In the genomic region with DNA sequence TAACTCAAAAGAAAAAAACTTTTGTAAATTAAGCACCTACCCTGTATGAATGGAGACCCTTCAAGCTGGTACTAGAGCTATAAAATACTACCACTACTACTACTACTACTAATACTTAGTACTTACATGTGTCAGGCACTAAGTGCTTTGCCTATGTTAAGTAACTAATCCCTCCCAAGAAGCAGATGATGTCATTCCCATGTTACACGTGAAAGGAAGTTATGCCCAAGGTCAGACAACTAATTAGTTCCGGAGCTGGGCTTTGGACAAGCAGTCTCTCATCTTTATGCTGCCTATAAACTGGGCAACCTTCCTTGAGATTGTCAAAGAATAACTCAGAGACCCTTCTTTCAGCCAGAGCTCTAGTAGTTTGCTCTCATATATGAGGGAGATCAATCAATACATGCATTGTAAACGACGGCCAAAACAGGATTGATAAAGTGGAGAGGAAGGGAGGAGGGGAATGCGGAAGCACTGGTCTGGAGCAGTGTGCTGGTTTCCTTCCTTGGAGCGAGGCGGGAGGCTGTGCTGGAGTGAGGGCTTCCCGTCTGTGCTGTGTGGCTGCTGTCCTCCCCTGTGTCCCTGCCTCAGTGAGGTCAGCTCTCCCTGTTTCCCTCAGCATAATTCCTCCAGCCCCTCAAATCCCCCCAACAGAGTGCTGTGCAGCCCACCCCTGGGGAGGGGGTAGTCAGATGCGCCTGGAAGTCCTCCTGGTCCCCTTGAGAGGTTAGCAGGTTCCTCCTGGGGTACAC, we compare ENCODE assay signal across 1 cellular context.
TF ChIP-seq lines count a peak whose summit lies in the region.

No MANE protein-coding gene starts in this region.

TF ChIP-seq in HEK293, 187 proteins besides CTCF, POLR2A, EP300 and RAD21 (continued from another document):
- TF ChIP-seq ELK4 (IDR thresholded peaks at IDR 0.05; ENCODE audit: borderline replicate concordance, low read depth, low read length): no peak
- no peak for TF ChIP-seq IKZF3 (tag by site-specific recombination; IDR thresholded peaks at IDR 0.05)
- no peak for TF ChIP-seq ZNF701 (tag by site-specific recombination; IDR thresholded peaks at IDR 0.05)
- TF ChIP-seq ZNF513 (tag by site-specific recombination; IDR thresholded peaks at IDR 0.05): no peak
